ENCODE assay signal across 8 cellular contexts in genomic region chr15:45198337-45199135, GRCh38. TPM values are rescaled to one million over a fixed set of nuclear protein-coding genes. Genes with fewer than 3 reads are reported as not detected.
DNase-seq lines count a peak whose midpoint lies in the region; ATAC-seq and TF ChIP-seq lines count a peak whose summit lies in the region.

No MANE protein-coding gene starts in this region.

- CTCF ChIA-PET in OCI-LY7 (lab: Charles Lee; ENCODE audit: unreplicated experiment), result interaction anchor here (0.5 kb wide), 1 partner anchor 29 kb away, joined by 3 read pairs; no protein-coding TSS in a partner anchor

- no peaks in the 10 kb centered on the region for H3K9me3 ChIP-seq in HUES6 (ENCODE audit: control insufficient read depth, insufficient read depth, low read depth, low read length)
- no peaks in the 10 kb centered on the region for H3K9me3 ChIP-seq in OCI-LY7 (ENCODE audit: low read length)
- no peaks in the 10 kb centered on the region for H3K9me3 ChIP-seq in esophagus muscularis mucosa

- H3K36me3 ChIP-seq in HUES6 (ENCODE audit: control insufficient read depth, insufficient read depth, low read length), result no peaks in the 10 kb centered on the region
- H3K36me3 ChIP-seq in OCI-LY7 (ENCODE audit: insufficient read depth, low read length), result no peaks in the 10 kb centered on the region
- H3K36me3 ChIP-seq in esophagus muscularis mucosa, result no peaks in the 10 kb centered on the region

- peak overlapping the region; percentile 84 for H3K4me3 ChIP-seq in HUES6 (ENCODE audit: low read depth, low read length)
- H3K4me3 ChIP-seq in OCI-LY7 (ENCODE audit: low read depth, low read length, poor library complexity, severe bottlenecking), result peak overlapping the region; percentile 85
- peak overlapping the region; percentile 69 to 80 (median 72) for H3K4me3 ChIP-seq in esophagus muscularis mucosa

- H3K27ac ChIP-seq in HUES6 (ENCODE audit: low read depth, low read length), result no peak overlapping the region
- H3K27ac ChIP-seq in OCI-LY7 (ENCODE audit: low read depth, low read length, poor library complexity, severe bottlenecking), result peak overlapping the region; percentile 76
- H3K27ac ChIP-seq in esophagus muscularis mucosa (replicated peaks in 1 of 4), result peak overlapping the region; percentile 89 to 99 (median 94)

- H3K79me2 ChIP-seq in OCI-LY7 (ENCODE audit: insufficient read depth, low read depth, low read length), result no peaks in the 10 kb centered on the region

- H3K27me3 ChIP-seq in HUES6 (ENCODE audit: control insufficient read depth, insufficient read depth, low read length), result no peaks in the 10 kb centered on the region
- H3K27me3 ChIP-seq in esophagus muscularis mucosa, result no peaks in the 10 kb centered on the region

- peak; percentile 93 for TF ChIP-seq POLR2A in esophagus muscularis mucosa (IDR thresholded peaks at IDR 0.05; ENCODE audit: low read depth)

- DNase-seq in DMS 273 treated with DMSO at 0.1 percent for 48 hours (lab: John Stamatoyannopoulos, UW) (peak; percentile 84), OCI-LY7 (ENCODE audit: low spot score) (peak; percentile 95), activated T-cell treated with anti-CD3 and anti-CD28 coated beads for 48 hours (ENCODE audit: low read depth) (peak; percentile 88), esophagus muscularis mucosa (ENCODE audit: extremely low spot score) (peak; percentile 100), myocyte (ENCODE audit: low read depth) (peak; percentile 96)
- peak; percentile 82 to 93 for DNase-seq in stimulated activated CD8-positive, alpha-beta memory T cell treated with anti-CD3 and anti-CD28 coated beads, Interleukin-7, amount 100 ng/mL, for 4 hours (ENCODE audit: low read depth in 2 of 2)

- POLR2A ChIA-PET in OCI-LY7 (lab: Charles Lee), result interaction anchor here (0.6 to 2.9 kb wide), 7 partner anchors 10 to 390 kb away, joined by 3 to 10 read pairs (median 3); a partner anchor contains a TSS

- no peak for TF ChIP-seq EP300 in esophagus muscularis mucosa (IDR thresholded peaks at IDR 0.05)

- TF ChIP-seq CTCF in OCI-LY7 (conservative IDR thresholded peaks at IDR 0.05; ENCODE audit: low read length) (peak; percentile 85), esophagus muscularis mucosa (IDR thresholded peaks at IDR 0.05) (peak; percentile 59 to 76 (median 62))

- H3K9me2 ChIP-seq in OCI-LY7 (ENCODE audit: insufficient read depth, low read length), result no peaks in the 10 kb centered on the region

- peak; percentile 55 for ATAC-seq in GM21423 (IDR thresholded peaks at IDR 0.05; ENCODE audit: unreplicated experiment)

- H3K4me2 ChIP-seq in OCI-LY7 (ENCODE audit: low read length), result peak overlapping the region; percentile 88

- H3K4me1 ChIP-seq in HUES6 (ENCODE audit: control insufficient read depth, insufficient read depth, low read length) (peaks cover 9% of the 10 kb centered on the region; the same call in 1 of the 2 replicates), OCI-LY7 (ENCODE audit: insufficient read depth, low read length, poor library complexity, severe bottlenecking) (peaks cover 31% of the 10 kb centered on the region), esophagus muscularis mucosa (peaks cover 7 to 16% (median 12%) of the 10 kb centered on the region in 4 donors)

- TSS peak; percentile 65 for BruUV-seq in OCI-LY7 (replicated peaks; lab: Mats Ljungman, UMichigan)

- under 1% methylated on average over 32 of the region's 42 CpGs for WGBS in esophagus muscularis mucosa

- peak overlapping the region; percentile 65 for H3K9ac ChIP-seq in HUES6 (ENCODE audit: low read length)

- no peaks in the 10 kb centered on the region for H4K20me1 ChIP-seq in OCI-LY7 (ENCODE audit: insufficient read depth, low read length)

- intact Hi-C loops in OCI-LY7 (cut with micrococcal nuclease; ENCODE audit: unreplicated experiment), result no loop called here
- intact Hi-C loops in esophagus muscularis mucosa (cut with DNase I), result loop anchor here (2.0 to 5.0 kb wide), 2 partner anchors 32 to 179 kb away; partner anchors contain the start of gene GATM

- peak overlapping the region; percentile 78 for H2AFZ ChIP-seq in OCI-LY7 (ENCODE audit: low read length)

RNA-seq across cellular contexts. Expression of gene SHF, which starts 10.8 kb away (rescaled TPM):
- total RNA-seq in OCI-LY7 (2014; rRNA removed; shearing (Covaris generic)), result 2.3 and 5.7 TPM in 2 replicates
- total RNA-seq in OCI-LY7 (2022), result 2.5 and 3.2 TPM in 2 replicates
- 10 to 100 TPM in 2 of 4 donors, 1 to 10 TPM in 2; 4.6 to 15.4 (median 10.2) TPM for total RNA-seq in esophagus muscularis mucosa
- 104 and 161 TPM in 2 replicates for total RNA-seq in myocyte
- 47.7 TPM for polyA plus RNA-seq in myocyte (2012)

RNA-seq across cellular contexts. Expression of gene SLC28A2, which starts 53.5 kb away (rescaled TPM):
- not detected in 2 replicates for total RNA-seq in OCI-LY7 (2014; rRNA removed; shearing (Covaris generic))
- not detected in 2 replicates for total RNA-seq in OCI-LY7 (2022)
- not detected for total RNA-seq in esophagus muscularis mucosa
- not detected in 2 replicates for total RNA-seq in myocyte
- polyA plus RNA-seq in myocyte (2012), result 0.10 TPM
